Comparison of ENCODE assay signal across 18 cellular contexts in the genomic region with DNA sequence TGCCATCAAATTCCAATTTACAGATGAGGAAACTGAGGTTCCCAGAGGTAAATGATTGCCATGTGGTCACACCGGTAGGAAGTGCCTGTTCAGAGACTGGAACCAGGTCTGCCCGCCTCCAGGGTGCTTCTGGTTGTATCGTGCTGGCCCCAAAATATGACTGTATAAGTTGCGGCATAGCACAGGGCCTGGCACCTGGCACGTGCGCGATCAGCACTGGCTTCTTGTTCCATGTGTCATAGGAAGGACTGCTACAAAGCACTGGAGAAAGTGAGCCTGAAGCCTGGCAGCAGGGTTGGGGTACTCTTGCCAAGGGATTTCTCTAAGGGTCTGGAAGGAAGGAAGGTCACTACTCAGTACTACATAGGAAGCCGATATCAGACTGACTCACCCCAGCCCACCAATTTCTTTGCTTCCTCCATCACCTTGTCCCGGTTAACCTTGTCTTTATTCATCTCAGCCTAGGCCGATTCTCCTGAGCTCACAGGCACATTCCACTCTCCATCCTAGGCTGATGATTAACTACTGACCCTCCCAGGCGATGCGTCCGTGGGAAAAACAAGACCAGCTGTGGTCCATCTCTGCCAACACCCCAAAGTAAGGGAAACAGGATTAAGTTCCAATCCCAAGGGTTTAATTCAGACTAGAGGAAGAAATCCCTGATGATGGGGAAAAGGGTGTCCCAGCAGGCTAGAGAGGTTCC. TPM values are rescaled to one million over a fixed set of nuclear protein-coding genes. Genes with fewer than 3 reads are reported as not detected.
DNase-seq lines count a peak whose midpoint lies in the region; ATAC-seq and TF ChIP-seq lines count a peak whose summit lies in the region.
"Had no signal": no experiment of that assay in that cellular context is flagged by ENCODE, and none has a peak within 500 bp of the region (broad histone marks: within the 10 kb centered on the region; RNA-seq: fewer than 3 reads in every experiment).

No MANE protein-coding gene starts in this region.

- H3K9me3 ChIP-seq in CD4-positive, CD25-positive, alpha-beta regulatory T cell (ENCODE audit: control insufficient read depth in 2 of 2, low read length in 2 of 2) = no peaks in the 10 kb centered on the region
- H3K9me3 ChIP-seq: adrenal gland, mucosa of descending colon, vagina had no signal

- no peaks in the 10 kb centered on the region for H3K27me3 ChIP-seq in CD4-positive, CD25-positive, alpha-beta regulatory T cell (ENCODE audit: control insufficient read depth, insufficient read depth, low read length)
- H3K27me3 ChIP-seq: vagina had no signal

- DNase-seq in T-helper 2 cell treated with Interferon-gamma antibody and Interleukin-4, amounts not matched to agents 5 μg/mL and 100 μg/mL, for 36 hours (ENCODE audit: low spot score) = no peak
- DNase-seq in T-helper 2 cell (no peak), nephron progenitor cell (no peak), chondrocyte (ENCODE audit: low spot score) (no peak), NCI-H128 (lab: John Stamatoyannopoulos, UW; ENCODE audit: unreplicated experiment) (no peak), T1000 (lab: John Stamatoyannopoulos, UW) (no peak)
- DNase-seq in CD4-positive, CD25-positive, alpha-beta regulatory T cell = no peak
- DNase-seq in activated naive CD8-positive, alpha-beta T cell treated with anti-CD3 and anti-CD28 coated beads for 36 hours = no peak
- DNase-seq: adrenal gland, COR-L47, glutamatergic neuron, mucosa of descending colon, NCI-H2081, NCI-H748 treated with DMSO at 0.1 percent for 48 hours, retina had no signal

- H3K9me3 Mint-ChIP-seq in T-helper 2 cell treated with Interferon-gamma antibody and Interleukin-4, amounts not matched to agents 5 μg/mL and 100 μg/mL, for 36 hours = no peaks in the 10 kb centered on the region
- peaks cover 0 to 3% (median 0%) of the 10 kb centered on the region in 7 donors for H3K9me3 Mint-ChIP-seq in CD4-positive, CD25-positive, alpha-beta regulatory T cell
- H3K9me3 Mint-ChIP-seq in activated naive CD8-positive, alpha-beta T cell treated with anti-CD3 and anti-CD28 coated beads for 36 hours = peaks cover 3% of the 10 kb centered on the region
- no peaks in the 10 kb centered on the region for H3K9me3 Mint-ChIP-seq in nephron progenitor cell
- no peaks in the 10 kb centered on the region for H3K9me3 Mint-ChIP-seq in chondrocyte (ENCODE audit: low read depth)

- TF ChIP-seq CTCF in nephron progenitor cell (IDR thresholded peaks at IDR 0.05) (no peak), chondrocyte (IDR thresholded peaks at IDR 0.05) (no peak)

- no peak overlapping the region for H3K27ac Mint-ChIP-seq in T-helper 2 cell treated with Interferon-gamma antibody and Interleukin-4, amounts not matched to agents 5 μg/mL and 100 μg/mL, for 36 hours
- peak overlapping the region; percentile 27 to 90 (median 63) for H3K27ac Mint-ChIP-seq in CD4-positive, CD25-positive, alpha-beta regulatory T cell
- peak overlapping the region; percentile 52 for H3K27ac Mint-ChIP-seq in activated naive CD8-positive, alpha-beta T cell treated with anti-CD3 and anti-CD28 coated beads for 36 hours
- no peak overlapping the region for H3K27ac Mint-ChIP-seq in nephron progenitor cell
- H3K27ac Mint-ChIP-seq in chondrocyte (ENCODE audit: unreplicated experiment) = no peak overlapping the region
- H3K27ac Mint-ChIP-seq: stimulated activated memory B cell treated with anti-CD40 and anti-IgM and Interleukin-4, amounts not matched to agents 10 μg/mL and 1 μg/mL and 100 μg/mL, for 72 hours had no signal

- H3K4me3 ChIP-seq in CD4-positive, CD25-positive, alpha-beta regulatory T cell (ENCODE audit: low read depth, low read length) = peak overlapping the region; percentile 79
- H3K4me3 ChIP-seq: mucosa of descending colon had no signal

- H3K27ac ChIP-seq in CD4-positive, CD25-positive, alpha-beta regulatory T cell (ENCODE audit: insufficient read depth, low read length, poor library complexity, severe bottlenecking) = no peak overlapping the region
- H3K27ac ChIP-seq: adrenal gland, vagina had no signal

- peaks cover 76% of the 10 kb centered on the region for H3K4me1 Mint-ChIP-seq in T-helper 2 cell treated with Interferon-gamma antibody and Interleukin-4, amounts not matched to agents 5 μg/mL and 100 μg/mL, for 36 hours (ENCODE audit: low read depth)
- H3K4me1 Mint-ChIP-seq in CD4-positive, CD25-positive, alpha-beta regulatory T cell = peaks cover 9 to 90% (median 70%) of the 10 kb centered on the region in 4 donors
- H3K4me1 Mint-ChIP-seq in activated naive CD8-positive, alpha-beta T cell treated with anti-CD3 and anti-CD28 coated beads for 36 hours = peaks cover 72% of the 10 kb centered on the region
- H3K4me1 Mint-ChIP-seq in nephron progenitor cell = peaks cover 30% of the 10 kb centered on the region
- peaks cover 11% of the 10 kb centered on the region for H3K4me1 Mint-ChIP-seq in chondrocyte (ENCODE audit: low read depth)

- H3K4me1 ChIP-seq in CD4-positive, CD25-positive, alpha-beta regulatory T cell (ENCODE audit: control insufficient read depth, insufficient read depth, low read length, poor library complexity, severe bottlenecking) = peaks cover 44% of the 10 kb centered on the region
- H3K4me1 ChIP-seq: adrenal gland, vagina had no signal

- H3K27me3 Mint-ChIP-seq in T-helper 2 cell treated with Interferon-gamma antibody and Interleukin-4, amounts not matched to agents 5 μg/mL and 100 μg/mL, for 36 hours (ENCODE audit: low read depth) = no peaks in the 10 kb centered on the region
- no peaks in the 10 kb centered on the region for H3K27me3 Mint-ChIP-seq in CD4-positive, CD25-positive, alpha-beta regulatory T cell
- H3K27me3 Mint-ChIP-seq in activated naive CD8-positive, alpha-beta T cell treated with anti-CD3 and anti-CD28 coated beads for 36 hours = no peaks in the 10 kb centered on the region
- H3K27me3 Mint-ChIP-seq in nephron progenitor cell (ENCODE audit: low read depth, poor library complexity) (peaks cover 69% of the 10 kb centered on the region), chondrocyte (ENCODE audit: low read depth) (peaks cover 26% of the 10 kb centered on the region)

- no peak for ATAC-seq in CD4-positive, CD25-positive, alpha-beta regulatory T cell (ENCODE audit: low read depth in 2 of 2)
- ATAC-seq: stimulated activated memory B cell treated with anti-CD40 and anti-IgM and Interleukin-4, amounts not matched to agents 10 μg/mL and 1 μg/mL and 100 μg/mL, for 72 hours had no signal

- peak overlapping the region; percentile 91 for H3K4me3 Mint-ChIP-seq in T-helper 2 cell treated with Interferon-gamma antibody and Interleukin-4, amounts not matched to agents 5 μg/mL and 100 μg/mL, for 36 hours
- H3K4me3 Mint-ChIP-seq in CD4-positive, CD25-positive, alpha-beta regulatory T cell = peak overlapping the region; percentile 93 to 98 (median 95)
- H3K4me3 Mint-ChIP-seq in activated naive CD8-positive, alpha-beta T cell treated with anti-CD3 and anti-CD28 coated beads for 36 hours = peak overlapping the region; percentile 95
- H3K4me3 Mint-ChIP-seq in nephron progenitor cell = peak overlapping the region; percentile 37
- H3K4me3 Mint-ChIP-seq in chondrocyte (ENCODE audit: unreplicated experiment) = no peak overlapping the region
- H3K4me3 Mint-ChIP-seq: stimulated activated memory B cell treated with anti-CD40 and anti-IgM and Interleukin-4, amounts not matched to agents 10 μg/mL and 1 μg/mL and 100 μg/mL, for 72 hours had no signal

- peaks cover 27% of the 10 kb centered on the region for H3K36me3 Mint-ChIP-seq in T-helper 2 cell treated with Interferon-gamma antibody and Interleukin-4, amounts not matched to agents 5 μg/mL and 100 μg/mL, for 36 hours (ENCODE audit: low read depth)
- H3K36me3 Mint-ChIP-seq in CD4-positive, CD25-positive, alpha-beta regulatory T cell = peaks cover 9% of the 10 kb centered on the region
- H3K36me3 Mint-ChIP-seq in activated naive CD8-positive, alpha-beta T cell treated with anti-CD3 and anti-CD28 coated beads for 36 hours = peaks cover 67% of the 10 kb centered on the region
- H3K36me3 Mint-ChIP-seq in nephron progenitor cell (ENCODE audit: low read depth) (no peaks in the 10 kb centered on the region), chondrocyte (ENCODE audit: low read depth) (no peaks in the 10 kb centered on the region)
- H3K36me3 Mint-ChIP-seq: stimulated activated memory B cell treated with anti-CD40 and anti-IgM and Interleukin-4, amounts not matched to agents 10 μg/mL and 1 μg/mL and 100 μg/mL, for 72 hours had no signal

- H3K36me3 ChIP-seq in CD4-positive, CD25-positive, alpha-beta regulatory T cell (ENCODE audit: control insufficient read depth, insufficient read depth, low read length) = peaks cover 2% of the 10 kb centered on the region
- H3K36me3 ChIP-seq: adrenal gland, vagina had no signal

RNA-seq across cellular contexts. Expression of gene HRH2, which starts 1.8 kb away (rescaled TPM):
- 7.0 TPM for total RNA-seq in CD4-positive, CD25-positive, alpha-beta regulatory T cell
- 1 to 10 TPM; 1.6 to 3.6 (median 1.9) TPM for polyA plus RNA-seq in CD4-positive, CD25-positive, alpha-beta regulatory T cell
- total RNA-seq in activated naive CD8-positive, alpha-beta T cell treated with anti-CD3 and anti-CD28 coated beads for 36 hours = 10 to 100 TPM; 40.2 to 41.2 TPM
- total RNA-seq in chondrocyte = 0.27 to 0.38 TPM (median 0.30 TPM) in 3 replicates
- polyA plus RNA-seq: keratinocyte had no signal

Comparison
In these comparisons a context has a peak if more than half of its experiments do, and no peak if none do; other contexts are left out.
1. H3K27ac Mint-ChIP-seq: peak in CD4-positive, CD25-positive, alpha-beta regulatory T cell (3 of 3) and activated naive CD8-positive, alpha-beta T cell treated with anti-CD3 and anti-CD28 coated beads for 36 hours (single experiment); none in T-helper 2 cell treated with Interferon-gamma antibody and Interleukin-4, amounts not matched to agents 5 μg/mL and 100 μg/mL, for 36 hours (single experiment), nephron progenitor cell (single experiment) and chondrocyte (single experiment).